ENCODE assay signal across 28 cellular contexts in the genomic region with DNA sequence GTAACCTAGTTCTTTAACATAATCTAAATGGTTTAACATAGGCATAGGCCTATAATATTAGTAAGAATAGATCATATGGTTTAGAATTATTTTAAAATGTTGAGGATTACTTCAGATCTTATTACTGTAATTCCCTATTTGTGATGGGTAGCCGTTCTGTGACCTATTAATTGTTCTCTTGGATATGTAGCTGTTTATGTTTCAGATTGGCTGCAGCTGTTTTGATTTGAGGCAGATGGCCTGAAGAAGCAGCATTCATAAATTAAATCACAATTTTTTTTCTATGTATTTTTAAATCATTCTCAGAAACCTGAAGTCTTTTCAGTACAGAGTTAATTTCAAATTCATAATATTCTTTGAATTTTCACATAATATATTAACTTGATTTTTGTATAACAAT.
"Had no signal": no experiment of that assay in that cellular context is flagged by ENCODE, and none has a peak within 500 bp of the region (broad histone marks: within the 10 kb centered on the region; RNA-seq: fewer than 3 reads in every experiment).

No MANE protein-coding gene starts in this region.

- ATAC-seq: activated CD8-positive, alpha-beta T cell treated with anti-CD3 and anti-CD28 coated beads, Interleukin-2, amount 10 ng/mL, durations not matched to agents 7 days and 5 days; T-helper 17 cell; WTC11 had no signal

- DNase-seq: activated CD4-positive, alpha-beta T cell treated with anti-CD3 and anti-CD28 coated beads for 48 hours; activated CD4-positive, alpha-beta T cell treated with anti-CD3 and anti-CD28 coated beads, Interleukin-2, amount 50 U/mL, for 4 hours; activated CD4-positive, CD25-positive, alpha-beta regulatory T cell treated with anti-CD3 and anti-CD28 coated beads, Interleukin-2, amount 50 U/mL, for 72 hours; activated CD8-positive, alpha-beta T cell treated with anti-CD3 and anti-CD28 coated beads, Interleukin-2, amount 10 ng/mL, durations not matched to agents 7 days and 5 days; activated effector memory CD4-positive, alpha-beta T cell treated with anti-CD3 and anti-CD28 coated beads, Interleukin-2, amount 50 U/mL, for 16 hours; activated naive CD4-positive, alpha-beta T cell treated with Interleukin-2 at 50 U/mL for 16 hours; activated naive CD8-positive, alpha-beta T cell treated with anti-CD3 and anti-CD28 coated beads, Interleukin-2, amount 10 ng/mL, durations not matched to agents 7 days and 5 days; activated T-cell treated with anti-CD3 and anti-CD28 coated beads, Interleukin-2, amount 50 U/mL, for 24 hours; adrenal gland; anterior cingulate cortex; cerebellar nuclear complex; MM.1S; NCI-H1105; NCI-H1436; NCI-H187 treated with DMSO at 0.1 percent for 48 hours; NCI-H2081 treated with DMSO at 0.1 percent for 48 hours; NCI-H446; NCI-H526; NCI-H774; NK-92 treated with Interleukin-12 subunit alpha and Interleukin-12 subunit beta, amount 100 ng/mL, for 24 hours; Peyer's patch; Right ventricle myocardium superior; T-helper 17 cell; T-helper 9 cell had no signal

- H3K9me3 ChIP-seq: adrenal gland, Peyer's patch, SJSA1 had no signal

- H3K27ac ChIP-seq: adrenal gland, Peyer's patch, RWPE1, SJSA1 had no signal

- H3K27me3 ChIP-seq: adrenal gland, Peyer's patch, SJSA1 had no signal

- H3K4me3 ChIP-seq: adrenal gland, Peyer's patch, SJSA1 had no signal

- H3K4me1 ChIP-seq: adrenal gland, Peyer's patch, SJSA1 had no signal

- FAIRE-seq: colon had no signal

- H3K36me3 ChIP-seq: adrenal gland, Peyer's patch, SJSA1 had no signal
